Comparison of ENCODE assay signal across 1 cellular context in genomic region chr4:7041246-7041645, GRCh38.
TF ChIP-seq lines count a peak whose summit lies in the region.

No MANE protein-coding gene starts in this region.

TF ChIP-seq in IMR-90, 13 proteins besides CTCF, POLR2A, EP300 and RAD21:
- TF ChIP-seq RCOR1 (IDR thresholded peaks at IDR 0.05; ENCODE audit: insufficient replicate concordance, low read length) (no peak), SMC3 (IDR thresholded peaks at IDR 0.05; ENCODE audit: low read depth, low read length) (no peak), FOS (IDR thresholded peaks at IDR 0.05; ENCODE audit: low read depth, low read length) (no peak)
